ENCODE assay signal across 28 cellular contexts in the genomic region with DNA sequence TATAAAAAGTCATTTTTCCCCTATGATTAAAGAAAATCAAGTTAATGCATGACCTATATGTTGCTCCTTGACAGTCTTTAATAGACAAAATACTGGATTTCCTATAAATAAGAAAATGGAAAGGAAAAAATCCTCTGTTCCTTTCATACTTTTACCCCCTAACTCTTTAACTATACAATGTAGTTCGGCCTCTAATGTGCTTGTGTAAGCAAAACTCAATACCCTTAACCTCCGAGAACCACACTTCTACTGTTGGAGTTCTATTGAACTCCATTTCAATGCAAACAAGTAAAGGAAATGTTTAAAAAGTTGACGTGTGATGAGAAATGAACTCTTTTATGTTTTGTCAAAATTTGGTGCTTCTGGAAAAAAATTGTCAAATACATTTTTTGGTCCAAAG.
"Had no signal": no experiment of that assay in that cellular context is flagged by ENCODE, and none has a peak within 500 bp of the region (broad histone marks: within the 10 kb centered on the region; RNA-seq: fewer than 3 reads in every experiment).

No MANE protein-coding gene starts in this region.

- DNase-seq: activated CD4-positive, alpha-beta T cell treated with anti-CD3 and anti-CD28 coated beads for 4 hours; activated CD4-positive, alpha-beta T cell treated with anti-CD3 and anti-CD28 coated beads, Interleukin-2, amount 50 U/mL, for 48 hours; activated CD8-positive, alpha-beta memory T cell treated with anti-CD3 and anti-CD28 coated beads, Interleukin-2, amount 50 U/mL, for 48 hours; activated naive CD4-positive, alpha-beta T cell; activated T-cell treated with anti-CD3 and anti-CD28 coated beads, Interleukin-2, amount 50 U/mL, for 4 hours; adrenal gland; brain microvascular endothelial cell; caudate nucleus; dermis blood vessel endothelial cell; effector CD8-positive, alpha-beta T cell; erythroblast; foreskin keratinocyte; immature natural killer cell; left lung; ovary; stimulated activated CD4-positive, alpha-beta T cell treated with anti-CD3 and anti-CD28 coated beads, Interleukin-12 subunit alpha, Interleukin-12 subunit beta, amount 100 ng/mL, for 4 hours; stomach; T1000; transverse colon had no signal

- H3K4me3 Mint-ChIP-seq: activated naive CD8-positive, alpha-beta T cell; activated T-cell treated with anti-CD3 and anti-CD28 coated beads, Interleukin-2, amount 50 U/mL, for 4 hours; immature natural killer cell; nephron; WTC11 had no signal

- H3K27me3 Mint-ChIP-seq: activated naive CD8-positive, alpha-beta T cell had no signal

- H3K27me3 ChIP-seq: adrenal gland, ascending aorta, brain microvascular endothelial cell, foreskin keratinocyte, left lung, neutrophil, ovary, right atrium auricular region, stomach, transverse colon had no signal

- H3K27ac ChIP-seq: adrenal gland, brain microvascular endothelial cell, foreskin keratinocyte, left lung, neutrophil, ovary, prostate gland, right atrium auricular region, stomach, transverse colon had no signal

- H3K4me1 ChIP-seq: adrenal gland, left lung, prostate gland had no signal

- ATAC-seq: activated T-cell treated with anti-CD3 and anti-CD28 coated beads, Interleukin-2, amount 50 U/mL, for 4 hours; foreskin keratinocyte; left lung; WTC11 had no signal

- H3K27ac Mint-ChIP-seq: activated naive CD8-positive, alpha-beta T cell; activated T-helper 2 cell treated with anti-CD3 and anti-CD28 coated beads, Interferon-gamma antibody, Interleukin-2, Interleukin-4, amounts not matched to agents 10 μg/mL and 5 μg/mL and 100 μg/mL, durations not matched to agents 14 hours and 24 hours and 36 hours; immature natural killer cell; nephron; WTC11 had no signal

- H3K9me3 Mint-ChIP-seq: activated T-cell treated with anti-CD3 and anti-CD28 coated beads, Interleukin-2, amount 50 U/mL, for 4 hours; activated T-helper 2 cell treated with anti-CD3 and anti-CD28 coated beads, Interferon-gamma antibody, Interleukin-2, Interleukin-4, amounts not matched to agents 10 μg/mL and 5 μg/mL and 100 μg/mL, durations not matched to agents 14 hours and 24 hours and 36 hours; immature natural killer cell; nephron; WTC11 had no signal

- H3K4me3 ChIP-seq: adrenal gland, ascending aorta, left lung, lung, ovary, prostate gland, right atrium auricular region, stomach, transverse colon had no signal

- H3K36me3 Mint-ChIP-seq: activated naive CD8-positive, alpha-beta T cell; immature natural killer cell; WTC11 had no signal

- H3K36me3 ChIP-seq: adrenal gland, ascending aorta, brain microvascular endothelial cell, left lung, neutrophil, ovary, prostate gland, right atrium auricular region, stomach, transverse colon had no signal

- H3K4me1 Mint-ChIP-seq: immature natural killer cell had no signal

- H3K9me3 ChIP-seq: ascending aorta, left lung, neutrophil, ovary, prostate gland, right atrium auricular region, stomach, transverse colon had no signal
